7 cellular contexts compared by ENCODE assay signal in the genomic region with DNA sequence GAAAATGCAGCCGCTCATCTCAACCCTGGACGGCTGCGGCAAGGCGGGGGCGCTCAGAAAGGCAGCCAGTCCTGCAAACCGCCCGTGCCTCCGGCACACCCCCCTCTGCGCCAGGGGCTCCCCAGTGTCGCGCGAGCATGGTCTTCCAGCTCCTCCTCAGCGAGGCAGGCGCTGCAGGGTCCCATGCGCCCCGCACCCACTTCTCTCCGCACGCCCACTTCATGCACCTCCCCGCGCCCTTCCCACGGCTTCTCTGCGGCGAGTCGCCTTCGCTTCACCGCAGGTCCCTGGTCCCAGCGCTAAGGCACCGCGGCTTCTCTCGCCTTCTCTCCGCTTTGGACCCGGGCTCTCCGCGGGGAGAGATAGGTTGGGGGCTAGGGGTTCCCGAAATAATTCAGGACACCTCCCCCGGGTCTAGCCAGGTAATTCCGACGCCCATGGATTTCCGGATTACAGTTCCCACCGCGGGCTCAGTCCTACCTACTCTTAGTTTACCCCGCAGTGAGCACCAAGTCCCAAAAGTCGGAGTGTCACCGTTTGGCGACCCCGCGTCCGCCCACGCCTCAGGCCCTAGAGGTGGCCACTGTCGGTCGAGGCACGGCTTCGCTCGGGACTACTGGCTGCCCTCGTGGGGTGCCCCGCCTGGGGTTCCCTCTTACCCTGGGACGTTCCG.
DNase-seq lines count a peak whose midpoint lies in the region; ATAC-seq and TF ChIP-seq lines count a peak whose summit lies in the region.

No MANE protein-coding gene starts in this region.

- H3K56ac ChIP-seq in IMR-90 (ENCODE audit: extremely low read depth, insufficient read depth, low read length): no peak overlapping the region

- H3K9me3 ChIP-seq in IMR-90 (ENCODE audit: control insufficient read depth, insufficient read depth, low read length) (no peaks in the 10 kb centered on the region), spleen (no peaks in the 10 kb centered on the region)

- H4K20me1 ChIP-seq in IMR-90 (ENCODE audit: insufficient read depth, low read length): no peaks in the 10 kb centered on the region; the same call in 1 of the 2 replicates

- H2AFZ ChIP-seq in IMR-90 (replicated peaks; ENCODE audit: low read length, poor library complexity): peak overlapping the region; percentile 58

- intact Hi-C loops in IMR-90 (cut with micrococcal nuclease): no loop called here
- intact Hi-C loops in left colon (cut with DNase I, micrococcal nuclease): no loop called here
- intact Hi-C loops in spleen (cut with DNase I; ENCODE audit: low total_unique reads): no loop called here

- H2AK9ac ChIP-seq in IMR-90 (replicated peaks; ENCODE audit: low read depth, low read length, poor library complexity): no peak overlapping the region

- POLR2A ChIA-PET in IMR-90 (lab: Charles Lee; ENCODE audit: unreplicated experiment): no interaction called here

- WGBS in IMR-90 (ENCODE audit: extremely low coverage in 2 of 2, insufficient read length in 1 of 2), 2 experiments: no CpG with 5 or more reads among the region's 58 CpGs
- 1 to 2% (median 2%) methylated on average over 33 to 58 of the region's 58 CpGs for WGBS in spleen, 5 donors

- no peak overlapping the region for H2AK5ac ChIP-seq in IMR-90 (ENCODE audit: low read depth, low read length)

- DNase-seq in IMR-90 (no peak), left colon (no peak), spleen (no peak), GDM1 (lab: John Stamatoyannopoulos, UW) (no peak), SHP77 treated with DMSO at 0.1 percent for 48 hours (lab: John Stamatoyannopoulos, UW) (no peak)
- DNase-seq in activated naive CD4-positive, alpha-beta T cell treated with anti-CD3 and anti-CD28 coated beads, Interleukin-2, amount 50 U/mL, for 72 hours (ENCODE audit: low spot score in 2 of 2): no peak
- no peak for DNase-seq in stimulated activated CD4-positive, alpha-beta T cell treated with anti-CD3 and anti-CD28 coated beads, Interleukin-4, amount 100 ng/mL, for 1 hour

- H2BK5ac ChIP-seq in IMR-90 (ENCODE audit: low read depth, low read length, poor library complexity, severe bottlenecking): no peak overlapping the region

- H3K4me1 ChIP-seq in IMR-90 (ENCODE audit: control insufficient read depth, insufficient read depth, low read length): peaks cover 12% of the 10 kb centered on the region; the same call in 1 of the 2 replicates
- H3K4me1 ChIP-seq in spleen: peaks cover 19 to 33% (median 24%) of the 10 kb centered on the region in 6 donors

- H3K4ac ChIP-seq in IMR-90 (ENCODE audit: low read depth, low read length): no peak overlapping the region

- BruUV-seq in IMR-90 (replicated peaks; lab: Mats Ljungman, UMichigan): no TSS peak

- no peak for TF ChIP-seq RAD21 in IMR-90 (IDR thresholded peaks at IDR 0.05; ENCODE audit: low read length)

- ATAC-seq in IMR-90 (ENCODE audit: low read depth): peak; percentile 12; the same call in 1 of the 2 replicates
- ATAC-seq in activated naive CD4-positive, alpha-beta T cell treated with anti-CD3 and anti-CD28 coated beads, Interleukin-2, amount 50 U/mL, for 72 hours: peak; percentile 23 to 27
- peak; percentile 32 for ATAC-seq in left colon

- H4K91ac ChIP-seq in IMR-90 (ENCODE audit: insufficient read depth, low read depth, low read length): no peak overlapping the region

- no peak overlapping the region for H4K5ac ChIP-seq in IMR-90 (ENCODE audit: low read depth, low read length)

- no peak overlapping the region for H3K9ac ChIP-seq in IMR-90 (ENCODE audit: low read depth, low read length)

- H3K36me3 Mint-ChIP-seq in activated naive CD4-positive, alpha-beta T cell treated with anti-CD3 and anti-CD28 coated beads, Interleukin-2, amount 50 U/mL, for 72 hours: no peaks in the 10 kb centered on the region

- H3K79me1 ChIP-seq in IMR-90 (ENCODE audit: low read depth in 1 of 2, low read length in 2 of 2): no peaks in the 10 kb centered on the region

- no peak for TF ChIP-seq POLR2A in IMR-90 (IDR thresholded peaks at IDR 0.05; ENCODE audit: low read depth, low read length)
- TF ChIP-seq POLR2A in spleen (IDR thresholded peaks at IDR 0.05): no peak

- TF ChIP-seq CTCF in IMR-90 (conservative IDR thresholded peaks at IDR 0.05; ENCODE audit: low read depth, low read length): no peak
- TF ChIP-seq CTCF in spleen (IDR thresholded peaks at IDR 0.05 in 8 of 11, conservative IDR thresholded peaks at IDR 0.05 in 3 of 11): no peak

- H3K27ac ChIP-seq in IMR-90 (ENCODE audit: insufficient read depth, low read length): no peak overlapping the region
- H3K27ac ChIP-seq in spleen: no peak overlapping the region

- peaks cover 61% of the 10 kb centered on the region for H3K27me3 ChIP-seq in IMR-90 (ENCODE audit: control insufficient read depth, insufficient read depth, low read length)
- peaks cover 0 to 100% (median 52%) of the 10 kb centered on the region in 7 donors for H3K27me3 ChIP-seq in spleen (replicated peaks in 1 of 7)

- in situ Hi-C loops in IMR-90 (cut with MboI; ENCODE audit: low sequenced_read_pairs): no loop called here

- no peak overlapping the region for H3K18ac ChIP-seq in IMR-90 (ENCODE audit: low read depth, low read length)

- H2BK20ac ChIP-seq in IMR-90 (ENCODE audit: low read depth, low read length): no peak overlapping the region

- no peak overlapping the region for H2BK120ac ChIP-seq in IMR-90 (ENCODE audit: low read depth, low read length)

- H3K23ac ChIP-seq in IMR-90 (ENCODE audit: low read depth, low read length): no peak overlapping the region

- peaks cover 4% of the 10 kb centered on the region; the same call in 1 of the 2 replicates for H3K9me1 ChIP-seq in IMR-90 (ENCODE audit: insufficient read depth, low read length)

- H3K27ac Mint-ChIP-seq in activated naive CD4-positive, alpha-beta T cell treated with anti-CD3 and anti-CD28 coated beads, Interleukin-2, amount 50 U/mL, for 72 hours: no peak overlapping the region

- no peaks in the 10 kb centered on the region for H3K9me3 Mint-ChIP-seq in activated naive CD4-positive, alpha-beta T cell treated with anti-CD3 and anti-CD28 coated beads, Interleukin-2, amount 50 U/mL, for 72 hours

- H3K36me3 ChIP-seq in IMR-90 (ENCODE audit: control insufficient read depth, insufficient read depth, low read length) (no peaks in the 10 kb centered on the region), spleen (no peaks in the 10 kb centered on the region)

- H2BK15ac ChIP-seq in IMR-90 (ENCODE audit: low read depth, low read length): no peak overlapping the region

- no peak overlapping the region for H4K8ac ChIP-seq in IMR-90 (ENCODE audit: low read depth in 2 of 2, low read length in 2 of 2)

- peak overlapping the region; percentile 62; the same call in 1 of the 2 replicates for H3K4me2 ChIP-seq in IMR-90 (ENCODE audit: low read depth, low read length)

- dilution Hi-C loops in IMR-90 (cut with HindIII; ENCODE audit: low sequenced_read_pairs, unreplicated experiment): no loop called here

- CTCF ChIA-PET in IMR-90 (lab: Yijun Ruan, JAX): no interaction called here

- no peak overlapping the region for H3K4me3 ChIP-seq in IMR-90 (ENCODE audit: insufficient read depth, low read depth, low read length)
- H3K4me3 ChIP-seq in spleen: peak overlapping the region in 7 of 8 donors; percentile 4 to 64 (median 28)

- H3K14ac ChIP-seq in IMR-90 (replicated peaks; ENCODE audit: low read depth, low read length): no peak overlapping the region

TF ChIP-seq in IMR-90, 13 proteins besides CTCF, POLR2A, EP300 and RAD21:
- TF ChIP-seq FOS (IDR thresholded peaks at IDR 0.05; ENCODE audit: low read depth, low read length) (no peak), MAZ (IDR thresholded peaks at IDR 0.05; ENCODE audit: borderline replicate concordance, low read depth, low read length) (no peak), CHD1 (IDR thresholded peaks at IDR 0.05; ENCODE audit: low read depth, low read length) (no peak), MAFK (IDR thresholded peaks at IDR 0.05; ENCODE audit: low read depth, low read length) (no peak), CEBPB (IDR thresholded peaks at IDR 0.05; ENCODE audit: low read depth, low read length) (no peak), SMC3 (IDR thresholded peaks at IDR 0.05; ENCODE audit: low read depth, low read length) (no peak), RCOR1 (IDR thresholded peaks at IDR 0.05; ENCODE audit: insufficient replicate concordance, low read length) (no peak), NFE2L2 (IDR thresholded peaks at IDR 0.05; ENCODE audit: low read depth, low read length) (no peak), BHLHE40 (IDR thresholded peaks at IDR 0.05; ENCODE audit: low read depth, low read length) (no peak)
- TF ChIP-seq, protein P1, sequence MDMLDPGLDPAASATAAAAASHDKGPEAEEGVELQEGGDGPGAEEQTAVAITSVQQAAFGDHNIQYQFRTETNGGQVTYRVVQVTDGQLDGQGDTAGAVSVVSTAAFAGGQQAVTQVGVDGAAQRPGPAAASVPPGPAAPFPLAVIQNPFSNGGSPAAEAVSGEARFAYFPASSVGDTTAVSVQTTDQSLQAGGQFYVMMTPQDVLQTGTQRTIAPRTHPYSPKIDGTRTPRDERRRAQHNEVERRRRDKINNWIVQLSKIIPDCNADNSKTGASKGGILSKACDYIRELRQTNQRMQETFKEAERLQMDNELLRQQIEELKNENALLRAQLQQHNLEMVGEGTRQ (IDR thresholded peaks at IDR 0.05; ENCODE audit: low read depth, low read length): no peak
